ENCODE assay signal across 1 cellular context in the genomic region with DNA sequence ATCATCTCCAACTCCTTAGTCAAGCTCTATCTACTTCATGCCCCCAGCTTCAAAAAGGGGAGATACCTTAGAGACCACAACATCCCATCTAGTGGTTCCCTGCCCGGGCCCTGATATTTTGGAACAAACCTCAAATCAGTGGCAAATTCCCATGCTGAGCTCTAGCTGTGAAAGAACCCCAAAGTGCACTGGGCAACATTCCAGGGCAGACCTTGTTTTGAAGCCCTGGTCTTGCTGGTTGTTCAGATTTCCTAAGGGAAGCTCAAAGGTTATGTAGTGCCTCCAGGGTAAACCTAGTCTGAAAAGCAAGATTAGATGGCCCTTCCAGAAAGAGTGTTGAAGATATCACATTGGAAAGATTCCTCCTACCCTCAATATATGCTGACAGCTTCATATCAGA.
TF ChIP-seq lines count a peak whose summit lies in the region.

No MANE protein-coding gene starts in this region.

TF ChIP-seq in WTC11, 78 proteins besides CTCF, POLR2A, EP300 and RAD21 (continued from another document):
- TF ChIP-seq ZNF532 (CRISPR knock-in tag; IDR thresholded peaks at IDR 0.05; ENCODE audit: borderline replicate concordance) (no peak), ARID4B (CRISPR knock-in tag; IDR thresholded peaks at IDR 0.05; ENCODE audit: borderline replicate concordance) (no peak), ZNF512 (CRISPR knock-in tag; IDR thresholded peaks at IDR 0.05; ENCODE audit: borderline replicate concordance) (no peak)
TF ChIP-seq in WTC11: peak in this region for 0.
